8 cellular contexts compared by ENCODE assay signal in the genomic region with DNA sequence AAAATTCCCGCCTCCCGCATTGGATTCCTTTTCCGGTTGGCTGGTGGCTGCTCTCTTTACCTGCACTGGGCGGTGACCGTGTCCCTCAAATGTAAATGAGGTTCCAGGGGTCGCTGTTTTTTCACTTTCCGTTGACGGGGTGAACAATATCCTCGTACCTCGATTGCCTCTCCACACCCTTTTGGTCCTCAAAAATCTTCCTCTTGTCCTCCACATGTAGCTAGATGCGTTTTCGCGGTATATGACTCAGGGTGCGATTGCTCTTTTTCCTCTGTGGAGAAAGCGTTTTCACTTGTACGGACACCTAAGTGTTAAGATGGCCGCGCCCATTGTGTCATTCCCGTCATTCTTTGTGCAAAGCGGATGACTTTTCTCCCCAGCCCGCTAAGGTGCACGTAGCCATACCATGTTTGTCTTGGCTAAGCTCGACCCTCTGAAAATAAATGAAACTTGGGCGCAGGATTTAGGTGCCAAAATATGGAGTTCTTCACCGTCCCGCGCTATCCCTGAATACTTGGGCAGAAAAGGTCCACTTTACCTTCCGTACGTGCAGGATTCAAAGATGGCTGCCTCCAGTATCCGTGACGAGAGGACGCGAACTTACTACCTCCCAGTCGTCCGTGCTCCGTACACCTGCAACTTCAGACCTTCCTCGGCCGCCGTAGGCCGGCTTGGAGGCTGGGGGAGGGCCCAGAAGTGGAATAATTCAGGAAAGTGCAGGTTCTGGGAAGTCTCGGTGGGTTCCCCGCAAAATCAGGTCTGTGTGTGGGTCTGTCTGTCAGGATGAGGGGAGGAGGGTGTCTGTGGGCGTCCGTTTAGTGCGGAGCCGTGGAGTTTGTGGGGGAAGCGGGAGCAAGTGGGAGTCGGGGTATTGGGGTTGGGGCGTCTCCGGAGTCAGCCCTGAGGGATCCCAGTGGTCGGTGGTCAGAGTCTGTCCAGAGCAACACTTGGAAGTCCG.
DNase-seq lines count a peak whose midpoint lies in the region; ATAC-seq and TF ChIP-seq lines count a peak whose summit lies in the region.

Gene ZNF613 (plus strand): TSS at position 689 of the 958 bp plus-strand sequence. CDS start 8,749 bp downstream, outside the sequence.

- peak within 1 kb of the TSS; percentile 96 to 99 (median 99) for H3K27ac Mint-ChIP-seq in nephron

- DNase-seq in DMS53 (lab: John Stamatoyannopoulos, UW) (peak; percentile 96), Kasumi-1 (lab: John Stamatoyannopoulos, UW) (peak; percentile 44 to 61), RPMI8226 (peak; percentile 85), fibroblast of the conjunctiva (ENCODE audit: low read depth) (peak; percentile 91)
- peak; percentile 93 for DNase-seq in activated effector memory CD4-positive, alpha-beta T cell treated with anti-CD3 and anti-CD28 coated beads, Interleukin-2, amount 50 U/mL, for 16 hours
- DNase-seq in stimulated activated naive CD8-positive, alpha-beta T cell treated with anti-CD3 and anti-CD28 coated beads, Interleukin-15, Interleukin-2, amounts not matched to agents 100 U/mL and 50 U/mL, for 24 hours = peak; percentile 81

- peaks cover 9% of the 10 kb centered on the region for H3K4me1 Mint-ChIP-seq in nephron

- TF ChIP-seq CTCF in nephron (IDR thresholded peaks at IDR 0.05; ENCODE audit: unreplicated experiment in 3 of 3) = peak; percentile 23 to 46 (median 35)

- H3K9me3 Mint-ChIP-seq in nephron = peaks cover 57% of the 10 kb centered on the region

- peaks cover 48% of the 10 kb centered on the region for H3K36me3 Mint-ChIP-seq in nephron (ENCODE audit: low read depth)

- peaks cover 4% of the 10 kb centered on the region for H3K27me3 Mint-ChIP-seq in nephron (ENCODE audit: low read depth)

- peak; percentile 86 for ATAC-seq in GM21723 (IDR thresholded peaks at IDR 0.05; ENCODE audit: unreplicated experiment)
- peak; percentile 89 for ATAC-seq in stimulated activated naive CD8-positive, alpha-beta T cell treated with anti-CD3 and anti-CD28 coated beads, Interleukin-15, Interleukin-2, amounts not matched to agents 100 U/mL and 50 U/mL, for 24 hours

- H3K4me3 Mint-ChIP-seq in nephron = peak within 1 kb of the TSS; percentile 91 to 99 (median 97)

Comparison
In these comparisons a context has a peak if more than half of its experiments do, and no peak if none do; other contexts are left out.
1. Peak in every context shown above with its lines: DNase-seq and ATAC-seq.